Comparison of ENCODE assay signal across 34 cellular contexts in genomic region chr2:154015233-154015632, GRCh38.
"Had no signal": no experiment of that assay in that cellular context is flagged by ENCODE, and none has a peak within 500 bp of the region (broad histone marks: within the 10 kb centered on the region; RNA-seq: fewer than 3 reads in every experiment).

No MANE protein-coding gene starts in this region.

- H3K27me3 ChIP-seq: MG63 had no signal

- H3K9me3 ChIP-seq: MG63 had no signal

- H3K4me3 ChIP-seq: MG63 had no signal

- DNase-seq: Karpas-422, Kasumi-1, MG63, MM.1S, MV-4-11, NCI-H1048, NCI-H1092, NCI-H1092 treated with DMSO at 0.1 percent for 48 hours, NCI-H1105, NCI-H1105 treated with DMSO at 0.1 percent for 48 hours, NCI-H1417, NCI-H1417 treated with DMSO at 0.1 percent for 48 hours, NCI-H1436, NCI-H1436 treated with DMSO at 0.1 percent for 48 hours, NCI-H146, NCI-H1694, NCI-H1694 treated with DMSO at 0.1 percent for 48 hours, NCI-H187, NCI-H187 treated with DMSO at 0.1 percent for 48 hours, NCI-H1930, NCI-H2029, NCI-H2029 treated with DMSO at 0.1 percent for 48 hours, NCI-H2081, NCI-H2081 treated with DMSO at 0.1 percent for 48 hours, NCI-H2107, NCI-H2171, NCI-H2171 treated with DMSO at 0.1 percent for 48 hours, NCI-H2227 treated with DMSO at 0.1 percent for 48 hours, NCI-H226, NCI-H345, NCI-H446, NCI-H446 treated with DMSO at 0.1 percent for 48 hours, NCI-H510A, NCI-H510A treated with DMSO at 0.1 percent for 48 hours had no signal

- H3K36me3 ChIP-seq: MG63 had no signal
